In the genomic region with DNA sequence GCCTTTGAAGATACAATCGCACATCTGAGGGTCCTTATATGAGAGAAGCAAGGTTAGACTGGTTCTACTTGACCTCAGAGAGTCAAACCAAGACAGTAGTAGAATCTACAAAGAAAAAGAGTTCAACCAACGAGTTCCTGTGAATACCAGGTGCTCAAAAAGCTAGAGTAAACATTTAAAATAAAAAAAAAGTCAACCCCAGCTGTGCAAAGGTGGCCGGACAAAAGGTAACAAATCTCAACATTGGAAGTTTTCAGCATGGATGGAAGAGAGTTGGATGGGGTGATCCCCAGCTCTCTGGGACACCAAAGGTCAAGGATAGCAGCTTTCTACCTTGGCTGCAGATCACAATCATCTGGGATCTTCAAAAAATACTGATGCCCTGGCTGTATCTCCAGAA, we compare ENCODE assay signal across 27 cellular contexts.
"Had no signal": no experiment of that assay in that cellular context is flagged by ENCODE, and none has a peak within 500 bp of the region (broad histone marks: within the 10 kb centered on the region; RNA-seq: fewer than 3 reads in every experiment).

No MANE protein-coding gene starts in this region.

- H2AFZ ChIP-seq: neural progenitor cell, parathyroid adenoma had no signal

- H3K4me3 ChIP-seq: dorsolateral prefrontal cortex, gastrocnemius medialis, mucosa of descending colon, neural progenitor cell, sigmoid colon, spleen, testis, tibial artery, upper lobe of left lung had no signal

- FAIRE-seq: colon, keratinocyte, urothelium cell line had no signal

- H3K27ac ChIP-seq: dorsolateral prefrontal cortex, epithelial cell of prostate, gastrocnemius medialis, neural progenitor cell, parathyroid adenoma, sigmoid colon, spleen, testis, tibial artery, upper lobe of left lung had no signal

- H3K27me3 Mint-ChIP-seq: progenitor cell of endocrine pancreas had no signal

- H3K36me3 ChIP-seq: gastrocnemius medialis, neural progenitor cell, sigmoid colon, spleen, tibial artery, upper lobe of left lung had no signal

- H3K9me3 Mint-ChIP-seq: mesothelial cell of epicardium; naive B cell; natural killer cell treated with Interleukin-12 subunit alpha and Interleukin-12 subunit beta and Interleukin-15 and Interleukin-18, amount 100 ng/mL, for 72 hours; neural progenitor cell; stimulated activated memory B cell treated with anti-CD40 and anti-IgM and Interleukin-4, amounts not matched to agents 10 μg/mL and 1 μg/mL and 100 μg/mL, for 72 hours had no signal

- H3K4me3 Mint-ChIP-seq: mesothelial cell of epicardium; natural killer cell treated with Interleukin-12 subunit alpha and Interleukin-12 subunit beta and Interleukin-15 and Interleukin-18, amount 100 ng/mL, for 72 hours; neural progenitor cell; stimulated activated memory B cell treated with anti-CD40 and anti-IgM and Interleukin-4, amounts not matched to agents 10 μg/mL and 1 μg/mL and 100 μg/mL, for 72 hours had no signal

- H3K9me3 ChIP-seq: gastrocnemius medialis, mucosa of descending colon, sigmoid colon, spleen, testis, tibial artery, upper lobe of left lung had no signal

- ATAC-seq: esophagus mucosa; gastrocnemius medialis; mucosa of descending colon; natural killer cell treated with Interleukin-12 subunit alpha and Interleukin-12 subunit beta and Interleukin-15 and Interleukin-18, amount 100 ng/mL, for 72 hours; stimulated activated memory B cell treated with anti-CD40 and anti-IgM and Interleukin-4, amounts not matched to agents 10 μg/mL and 1 μg/mL and 100 μg/mL, for 72 hours; stimulated activated naive CD8-positive, alpha-beta T cell treated with anti-CD3 and anti-CD28 coated beads, Interleukin-15, Interleukin-2, amounts not matched to agents 100 U/mL and 50 U/mL, for 24 hours had no signal

- DNase-seq: effector CD4-positive, alpha-beta T cell; foreskin fibroblast; gastrocnemius medialis; head of caudate nucleus; mesenchymal stem cell; mucosa of descending colon; naive B cell; sigmoid colon; stimulated activated CD4-positive, alpha-beta T cell treated with anti-CD3 and anti-CD28 coated beads, Interleukin-4, amount 100 ng/mL, for 4 hours; stimulated activated naive CD8-positive, alpha-beta T cell treated with anti-CD3 and anti-CD28 coated beads, Interleukin-15, Interleukin-2, amounts not matched to agents 100 U/mL and 50 U/mL, for 24 hours; substantia nigra; testis; tibial artery; upper lobe of left lung had no signal

- H3K27me3 ChIP-seq: dorsolateral prefrontal cortex, gastrocnemius medialis, neural progenitor cell, sigmoid colon, testis, tibial artery, upper lobe of left lung had no signal

- H3K27ac Mint-ChIP-seq: mesothelial cell of epicardium; naive B cell; natural killer cell treated with Interleukin-12 subunit alpha and Interleukin-12 subunit beta and Interleukin-15 and Interleukin-18, amount 100 ng/mL, for 72 hours; stimulated activated memory B cell treated with anti-CD40 and anti-IgM and Interleukin-4, amounts not matched to agents 10 μg/mL and 1 μg/mL and 100 μg/mL, for 72 hours had no signal

- H3K4me2 ChIP-seq: neural progenitor cell had no signal

- H3K9ac ChIP-seq: neural progenitor cell, parathyroid adenoma had no signal

- H3K36me3 Mint-ChIP-seq: naive B cell; natural killer cell treated with Interleukin-12 subunit alpha and Interleukin-12 subunit beta and Interleukin-15 and Interleukin-18, amount 100 ng/mL, for 72 hours; stimulated activated memory B cell treated with anti-CD40 and anti-IgM and Interleukin-4, amounts not matched to agents 10 μg/mL and 1 μg/mL and 100 μg/mL, for 72 hours had no signal

- H3K4me1 ChIP-seq: testis had no signal
